ENCODE assay signal across 1 cellular context in genomic region chr1:59814901-59815825, GRCh38.
TF ChIP-seq lines count a peak whose summit lies in the region.

Gene HOOK1 (plus strand): TSS chr1:59814949. CDS start chr1:59815118, 169 bp downstream.

TF ChIP-seq in WTC11, 78 proteins besides CTCF, POLR2A, EP300 and RAD21 (continued from another document):
- TF ChIP-seq, protein P1, sequence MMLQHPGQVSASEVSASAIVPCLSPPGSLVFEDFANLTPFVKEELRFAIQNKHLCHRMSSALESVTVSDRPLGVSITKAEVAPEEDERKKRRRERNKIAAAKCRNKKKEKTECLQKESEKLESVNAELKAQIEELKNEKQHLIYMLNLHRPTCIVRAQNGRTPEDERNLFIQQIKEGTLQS (CRISPR knock-in tag; conservative IDR thresholded peaks at IDR 0.05), result no peak
- TF ChIP-seq ZNF317 (CRISPR knock-in tag; IDR thresholded peaks at IDR 0.05; ENCODE audit: borderline replicate concordance, low read depth) (no peak), MYBL2 (CRISPR knock-in tag; IDR thresholded peaks at IDR 0.05) (no peak), PRRX2 (CRISPR knock-in tag; IDR thresholded peaks at IDR 0.05) (no peak), NFYB (CRISPR knock-in tag; conservative IDR thresholded peaks at IDR 0.05; ENCODE audit: low read depth) (no peak), ERG (CRISPR knock-in tag; IDR thresholded peaks at IDR 0.05) (no peak), ATF1 (CRISPR knock-in tag; IDR thresholded peaks at IDR 0.05) (no peak), SMAD4 (CRISPR knock-in tag; IDR thresholded peaks at IDR 0.05) (no peak), PREB (CRISPR knock-in tag; IDR thresholded peaks at IDR 0.05; ENCODE audit: borderline replicate concordance) (no peak), CDX4 (CRISPR knock-in tag; IDR thresholded peaks at IDR 0.05; ENCODE audit: borderline replicate concordance) (no peak), ESRRA (CRISPR knock-in tag; IDR thresholded peaks at IDR 0.05; ENCODE audit: borderline replicate concordance) (peak; percentile 30; the same call in 1 of the 2 replicates), ZBTB21 (CRISPR knock-in tag; IDR thresholded peaks at IDR 0.05; ENCODE audit: borderline replicate concordance) (no peak), NR2C2 (CRISPR knock-in tag; IDR thresholded peaks at IDR 0.05) (0 out of 2 replicates have a peak, but pooled peaks have one; percentile 51), TEAD4 (CRISPR knock-in tag; IDR thresholded peaks at IDR 0.05) (0 out of 2 replicates have a peak, but pooled peaks have one; percentile 23), NR3C1 (CRISPR knock-in tag; conservative IDR thresholded peaks at IDR 0.05; ENCODE audit: low read depth) (0 out of 2 replicates have a peak, but pooled peaks have one; percentile 62), ELF4 (CRISPR knock-in tag; IDR thresholded peaks at IDR 0.05; ENCODE audit: low read depth) (no peak), E2F1 (CRISPR knock-in tag; IDR thresholded peaks at IDR 0.05) (0 out of 2 replicates have a peak, but pooled peaks have one; percentile 18), ZSCAN18 (CRISPR knock-in tag; IDR thresholded peaks at IDR 0.05) (no peak), HMGXB4 (CRISPR knock-in tag; IDR thresholded peaks at IDR 0.05) (no peak), GABPB1 (CRISPR knock-in tag; IDR thresholded peaks at IDR 0.05) (no peak), ZNF138 (CRISPR knock-in tag; conservative IDR thresholded peaks at IDR 0.05) (no peak), CREM (CRISPR knock-in tag; IDR thresholded peaks at IDR 0.05) (no peak)
- TF ChIP-seq, protein P2, sequence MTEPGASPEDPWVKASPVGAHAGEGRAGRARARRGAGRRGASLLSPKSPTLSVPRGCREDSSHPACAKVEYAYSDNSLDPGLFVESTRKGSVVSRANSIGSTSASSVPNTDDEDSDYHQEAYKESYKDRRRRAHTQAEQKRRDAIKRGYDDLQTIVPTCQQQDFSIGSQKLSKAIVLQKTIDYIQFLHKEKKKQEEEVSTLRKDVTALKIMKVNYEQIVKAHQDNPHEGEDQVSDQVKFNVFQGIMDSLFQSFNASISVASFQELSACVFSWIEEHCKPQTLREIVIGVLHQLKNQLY (CRISPR knock-in tag; IDR thresholded peaks at IDR 0.05), result no peak
- TF ChIP-seq, protein P3, sequence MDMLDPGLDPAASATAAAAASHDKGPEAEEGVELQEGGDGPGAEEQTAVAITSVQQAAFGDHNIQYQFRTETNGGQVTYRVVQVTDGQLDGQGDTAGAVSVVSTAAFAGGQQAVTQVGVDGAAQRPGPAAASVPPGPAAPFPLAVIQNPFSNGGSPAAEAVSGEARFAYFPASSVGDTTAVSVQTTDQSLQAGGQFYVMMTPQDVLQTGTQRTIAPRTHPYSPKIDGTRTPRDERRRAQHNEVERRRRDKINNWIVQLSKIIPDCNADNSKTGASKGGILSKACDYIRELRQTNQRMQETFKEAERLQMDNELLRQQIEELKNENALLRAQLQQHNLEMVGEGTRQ (CRISPR knock-in tag; IDR thresholded peaks at IDR 0.05), result no peak
- TF ChIP-seq, protein P4, sequence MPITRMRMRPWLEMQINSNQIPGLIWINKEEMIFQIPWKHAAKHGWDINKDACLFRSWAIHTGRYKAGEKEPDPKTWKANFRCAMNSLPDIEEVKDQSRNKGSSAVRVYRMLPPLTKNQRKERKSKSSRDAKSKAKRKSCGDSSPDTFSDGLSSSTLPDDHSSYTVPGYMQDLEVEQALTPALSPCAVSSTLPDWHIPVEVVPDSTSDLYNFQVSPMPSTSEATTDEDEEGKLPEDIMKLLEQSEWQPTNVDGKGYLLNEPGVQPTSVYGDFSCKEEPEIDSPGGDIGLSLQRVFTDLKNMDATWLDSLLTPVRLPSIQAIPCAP (CRISPR knock-in tag; IDR thresholded peaks at IDR 0.05), result peak; percentile 74; the same call in 1 of the 2 replicates
- TF ChIP-seq, protein P5, sequence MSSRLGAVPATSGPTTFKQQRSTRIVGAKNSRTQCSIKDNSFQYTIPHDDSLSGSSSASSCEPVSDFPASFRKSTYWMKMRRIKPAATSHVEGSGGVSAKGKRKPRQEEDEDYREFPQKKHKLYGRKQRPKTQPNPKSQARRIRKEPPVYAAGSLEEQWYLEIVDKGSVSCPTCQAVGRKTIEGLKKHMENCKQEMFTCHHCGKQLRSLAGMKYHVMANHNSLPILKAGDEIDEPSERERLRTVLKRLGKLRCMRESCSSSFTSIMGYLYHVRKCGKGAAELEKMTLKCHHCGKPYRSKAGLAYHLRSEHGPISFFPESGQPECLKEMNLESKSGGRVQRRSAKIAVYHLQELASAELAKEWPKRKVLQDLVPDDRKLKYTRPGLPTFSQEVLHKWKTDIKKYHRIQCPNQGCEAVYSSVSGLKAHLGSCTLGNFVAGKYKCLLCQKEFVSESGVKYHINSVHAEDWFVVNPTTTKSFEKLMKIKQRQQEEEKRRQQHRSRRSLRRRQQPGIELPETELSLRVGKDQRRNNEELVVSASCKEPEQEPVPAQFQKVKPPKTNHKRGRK (CRISPR knock-in tag; IDR thresholded peaks at IDR 0.05; ENCODE audit: borderline replicate concordance), result no peak
- TF ChIP-seq, protein P6, sequence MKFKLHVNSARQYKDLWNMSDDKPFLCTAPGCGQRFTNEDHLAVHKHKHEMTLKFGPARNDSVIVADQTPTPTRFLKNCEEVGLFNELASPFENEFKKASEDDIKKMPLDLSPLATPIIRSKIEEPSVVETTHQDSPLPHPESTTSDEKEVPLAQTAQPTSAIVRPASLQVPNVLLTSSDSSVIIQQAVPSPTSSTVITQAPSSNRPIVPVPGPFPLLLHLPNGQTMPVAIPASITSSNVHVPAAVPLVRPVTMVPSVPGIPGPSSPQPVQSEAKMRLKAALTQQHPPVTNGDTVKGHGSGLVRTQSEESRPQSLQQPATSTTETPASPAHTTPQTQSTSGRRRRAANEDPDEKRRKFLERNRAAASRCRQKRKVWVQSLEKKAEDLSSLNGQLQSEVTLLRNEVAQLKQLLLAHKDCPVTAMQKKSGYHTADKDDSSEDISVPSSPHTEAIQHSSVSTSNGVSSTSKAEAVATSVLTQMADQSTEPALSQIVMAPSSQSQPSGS (CRISPR knock-in tag; IDR thresholded peaks at IDR 0.05; ENCODE audit: borderline replicate concordance, low read depth), result no peak
- TF ChIP-seq, protein P7, sequence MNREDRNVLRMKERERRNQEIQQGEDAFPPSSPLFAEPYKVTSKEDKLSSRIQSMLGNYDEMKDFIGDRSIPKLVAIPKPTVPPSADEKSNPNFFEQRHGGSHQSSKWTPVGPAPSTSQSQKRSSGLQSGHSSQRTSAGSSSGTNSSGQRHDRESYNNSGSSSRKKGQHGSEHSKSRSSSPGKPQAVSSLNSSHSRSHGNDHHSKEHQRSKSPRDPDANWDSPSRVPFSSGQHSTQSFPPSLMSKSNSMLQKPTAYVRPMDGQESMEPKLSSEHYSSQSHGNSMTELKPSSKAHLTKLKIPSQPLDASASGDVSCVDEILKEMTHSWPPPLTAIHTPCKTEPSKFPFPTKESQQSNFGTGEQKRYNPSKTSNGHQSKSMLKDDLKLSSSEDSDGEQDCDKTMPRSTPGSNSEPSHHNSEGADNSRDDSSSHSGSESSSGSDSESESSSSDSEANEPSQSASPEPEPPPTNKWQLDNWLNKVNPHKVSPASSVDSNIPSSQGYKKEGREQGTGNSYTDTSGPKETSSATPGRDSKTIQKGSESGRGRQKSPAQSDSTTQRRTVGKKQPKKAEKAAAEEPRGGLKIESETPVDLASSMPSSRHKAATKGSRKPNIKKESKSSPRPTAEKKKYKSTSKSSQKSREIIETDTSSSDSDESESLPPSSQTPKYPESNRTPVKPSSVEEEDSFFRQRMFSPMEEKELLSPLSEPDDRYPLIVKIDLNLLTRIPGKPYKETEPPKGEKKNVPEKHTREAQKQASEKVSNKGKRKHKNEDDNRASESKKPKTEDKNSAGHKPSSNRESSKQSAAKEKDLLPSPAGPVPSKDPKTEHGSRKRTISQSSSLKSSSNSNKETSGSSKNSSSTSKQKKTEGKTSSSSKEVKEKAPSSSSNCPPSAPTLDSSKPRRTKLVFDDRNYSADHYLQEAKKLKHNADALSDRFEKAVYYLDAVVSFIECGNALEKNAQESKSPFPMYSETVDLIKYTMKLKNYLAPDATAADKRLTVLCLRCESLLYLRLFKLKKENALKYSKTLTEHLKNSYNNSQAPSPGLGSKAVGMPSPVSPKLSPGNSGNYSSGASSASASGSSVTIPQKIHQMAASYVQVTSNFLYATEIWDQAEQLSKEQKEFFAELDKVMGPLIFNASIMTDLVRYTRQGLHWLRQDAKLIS (CRISPR knock-in tag; IDR thresholded peaks at IDR 0.05; ENCODE audit: borderline replicate concordance), result 0 out of 2 replicates have a peak, but pooled peaks have one; percentile 25
- TF ChIP-seq, protein P8, sequence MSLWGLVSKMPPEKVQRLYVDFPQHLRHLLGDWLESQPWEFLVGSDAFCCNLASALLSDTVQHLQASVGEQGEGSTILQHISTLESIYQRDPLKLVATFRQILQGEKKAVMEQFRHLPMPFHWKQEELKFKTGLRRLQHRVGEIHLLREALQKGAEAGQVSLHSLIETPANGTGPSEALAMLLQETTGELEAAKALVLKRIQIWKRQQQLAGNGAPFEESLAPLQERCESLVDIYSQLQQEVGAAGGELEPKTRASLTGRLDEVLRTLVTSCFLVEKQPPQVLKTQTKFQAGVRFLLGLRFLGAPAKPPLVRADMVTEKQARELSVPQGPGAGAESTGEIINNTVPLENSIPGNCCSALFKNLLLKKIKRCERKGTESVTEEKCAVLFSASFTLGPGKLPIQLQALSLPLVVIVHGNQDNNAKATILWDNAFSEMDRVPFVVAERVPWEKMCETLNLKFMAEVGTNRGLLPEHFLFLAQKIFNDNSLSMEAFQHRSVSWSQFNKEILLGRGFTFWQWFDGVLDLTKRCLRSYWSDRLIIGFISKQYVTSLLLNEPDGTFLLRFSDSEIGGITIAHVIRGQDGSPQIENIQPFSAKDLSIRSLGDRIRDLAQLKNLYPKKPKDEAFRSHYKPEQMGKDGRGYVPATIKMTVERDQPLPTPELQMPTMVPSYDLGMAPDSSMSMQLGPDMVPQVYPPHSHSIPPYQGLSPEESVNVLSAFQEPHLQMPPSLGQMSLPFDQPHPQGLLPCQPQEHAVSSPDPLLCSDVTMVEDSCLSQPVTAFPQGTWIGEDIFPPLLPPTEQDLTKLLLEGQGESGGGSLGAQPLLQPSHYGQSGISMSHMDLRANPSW (CRISPR knock-in tag; conservative IDR thresholded peaks at IDR 0.05; ENCODE audit: low read depth), result no peak
